Comparison of ENCODE assay signal across 25 cellular contexts in genomic region chr11:95570845-95571244, GRCh38.
"Had no signal": no experiment of that assay in that cellular context is flagged by ENCODE, and none has a peak within 500 bp of the region (broad histone marks: within the 10 kb centered on the region; RNA-seq: fewer than 3 reads in every experiment).

No MANE protein-coding gene starts in this region.

- H3K27me3 ChIP-seq: adrenal gland, brain microvascular endothelial cell, SJCRH30 had no signal

- DNase-seq: activated CD4-positive, alpha-beta T cell treated with anti-CD3 and anti-CD28 coated beads, Interleukin-2, amount 10 ng/mL, durations not matched to agents 24 days and 14 days; activated CD4-positive, alpha-beta T cell treated with anti-CD3 and anti-CD28 coated beads, Interleukin-2, amount 50 U/mL, for 4 hours; activated CD8-positive, alpha-beta T cell treated with anti-CD3 and anti-CD28 coated beads, Interleukin-2, amount 10 ng/mL, durations not matched to agents 7 days and 5 days; activated gamma-delta T cell; activated naive CD4-positive, alpha-beta T cell treated with Interleukin-2 at 50 U/mL for 16 hours; activated T-cell treated with anti-CD3 and anti-CD28 coated beads, Interleukin-2, amount 50 U/mL, for 24 hours; adrenal gland; brain microvascular endothelial cell; MM.1S; MV-4-11; NCI-H1092; NCI-H1436 treated with DMSO at 0.1 percent for 48 hours; NCI-H1694 treated with DMSO at 0.1 percent for 48 hours; NCI-H2029; NCI-H2171; NCI-H510A treated with DMSO at 0.1 percent for 48 hours; NCI-H69; NCI-H82; SHP77; SJCRH30 had no signal

- H3K27me3 Mint-ChIP-seq: activated CD4-positive, alpha-beta T cell treated with anti-CD3 and anti-CD28 coated beads, Interleukin-2, amount 10 ng/mL, durations not matched to agents 24 days and 14 days; activated T-cell treated with anti-CD3 and anti-CD28 coated beads, Interleukin-2, amount 50 U/mL, for 24 hours had no signal

- H3K4me1 ChIP-seq: adrenal gland, SJCRH30 had no signal

- H3K9me3 ChIP-seq: adrenal gland, SJCRH30 had no signal

- H3K4me2 ChIP-seq: KMS-11 had no signal

- H3K4me3 ChIP-seq: adrenal gland, SJCRH30, SK-N-MC had no signal

- H3K9ac ChIP-seq: KMS-11 had no signal

- H3K27ac Mint-ChIP-seq: activated CD4-positive, alpha-beta T cell treated with anti-CD3 and anti-CD28 coated beads, Interleukin-2, amount 10 ng/mL, durations not matched to agents 24 days and 14 days; activated CD8-positive, alpha-beta T cell treated with anti-CD3 and anti-CD28 coated beads, Interleukin-2, amount 10 ng/mL, durations not matched to agents 7 days and 5 days; activated naive CD4-positive, alpha-beta T cell treated with anti-CD3 and anti-CD28 coated beads, Interleukin-2, amount 50 U/mL, for 72 hours; activated T-cell treated with anti-CD3 and anti-CD28 coated beads, Interleukin-2, amount 50 U/mL, for 24 hours; activated T-helper 2 cell treated with anti-CD3 and anti-CD28 coated beads, Interferon-gamma antibody, Interleukin-2, Interleukin-4, amounts not matched to agents 10 μg/mL and 5 μg/mL and 100 μg/mL, durations not matched to agents 14 hours and 24 hours and 36 hours; T-helper 2 cell treated with Interferon-gamma antibody and Interleukin-4, amounts not matched to agents 5 μg/mL and 100 μg/mL, for 36 hours had no signal

- H3K27ac ChIP-seq: adrenal gland, brain microvascular endothelial cell, KMS-11, SJCRH30, SK-N-MC had no signal

- H3K36me3 ChIP-seq: adrenal gland, brain microvascular endothelial cell, SJCRH30 had no signal

- H3K4me3 Mint-ChIP-seq: activated CD4-positive, alpha-beta T cell treated with anti-CD3 and anti-CD28 coated beads, Interleukin-2, amount 10 ng/mL, durations not matched to agents 24 days and 14 days; activated CD8-positive, alpha-beta T cell treated with anti-CD3 and anti-CD28 coated beads, Interleukin-2, amount 10 ng/mL, durations not matched to agents 7 days and 5 days; activated T-cell treated with anti-CD3 and anti-CD28 coated beads, Interleukin-2, amount 50 U/mL, for 24 hours; T-helper 2 cell treated with Interferon-gamma antibody and Interleukin-4, amounts not matched to agents 5 μg/mL and 100 μg/mL, for 36 hours had no signal
